22 cellular contexts compared by ENCODE assay signal in the genomic region with DNA sequence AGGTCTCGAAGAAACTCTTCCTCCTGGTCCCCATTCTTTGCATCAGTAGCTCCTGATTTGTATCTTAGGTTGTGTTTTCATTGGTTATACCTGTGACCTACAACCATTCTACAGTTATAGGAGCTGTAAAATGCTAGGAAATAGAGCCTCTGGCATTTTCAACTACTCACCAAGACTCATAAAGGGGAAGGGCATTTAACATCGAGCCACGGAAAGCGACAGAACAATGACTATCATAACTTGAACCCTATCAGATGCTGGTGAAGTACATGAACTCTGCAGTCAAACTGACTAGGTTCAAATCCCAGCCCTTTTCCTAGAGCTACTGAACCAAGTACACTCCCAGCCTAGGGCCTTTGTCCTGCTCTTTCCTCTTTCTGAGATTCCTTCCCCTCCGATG.
A peak's percentile ranks its signal among the peaks of the same experiment; 100 is the strongest.
DNase-seq lines count a peak whose midpoint lies in the region; ATAC-seq, FAIRE-seq and TF ChIP-seq lines count a peak whose summit lies in the region.
"Had no signal": no experiment of that assay in that cellular context is flagged by ENCODE, and none has a peak within 500 bp of the region (broad histone marks: within the 10 kb centered on the region; RNA-seq: fewer than 3 reads in every experiment).

No MANE protein-coding gene starts in this region.

- H3K4me1 ChIP-seq in Caco-2 (peaks cover 27% of the 10 kb centered on the region), pancreas (peaks cover 19 to 28% (median 24%) of the 10 kb centered on the region in 3 donors), mesenchymal stem cell (ENCODE audit: control insufficient read depth, insufficient read depth, low read depth, low read length) (no peaks in the 10 kb centered on the region)
- H3K4me1 ChIP-seq: SJSA1 had no signal

- no peak overlapping the region for H3K23ac ChIP-seq in mesenchymal stem cell (ENCODE audit: low read length in 2 of 2)

- H2BK120ac ChIP-seq in mesenchymal stem cell (ENCODE audit: low read depth, low read length): no peak overlapping the region

- H3K36me3 ChIP-seq in Caco-2 (ENCODE audit: control insufficient read depth, insufficient read depth, low read length) (no peaks in the 10 kb centered on the region), pancreas (no peaks in the 10 kb centered on the region), mesenchymal stem cell (ENCODE audit: control insufficient read depth in 1 of 2, insufficient read depth in 2 of 2, low read depth in 1 of 2, low read length in 2 of 2) (no peaks in the 10 kb centered on the region)
- H3K36me3 ChIP-seq: SJSA1 had no signal

- H3K9me3 Mint-ChIP-seq in Caco-2 (ENCODE audit: unreplicated experiment): peaks cover 50% of the 10 kb centered on the region
- H3K9me3 Mint-ChIP-seq in osteocyte (ENCODE audit: unreplicated experiment): peaks cover 12% of the 10 kb centered on the region

- intact Hi-C loops in Caco-2 (cut with micrococcal nuclease; ENCODE audit: unreplicated experiment): loop anchor here (5.0 kb wide), 1 partner anchor 66 kb away; no protein-coding TSS in a partner anchor
- intact Hi-C loops in left colon (cut with DNase I, micrococcal nuclease): no loop called here
- intact Hi-C loops in pancreas (cut with DNase I): no loop called here

- H3K36me3 Mint-ChIP-seq in Caco-2 (ENCODE audit: insufficient read depth, unreplicated experiment): peaks cover 8% of the 10 kb centered on the region
- peaks cover 4% of the 10 kb centered on the region for H3K36me3 Mint-ChIP-seq in osteocyte (ENCODE audit: unreplicated experiment)

- FAIRE-seq in colon (lab: Jason Lieb, UNC) (peak; percentile 24), pancreas (lab: Jason Lieb, UNC) (no peak)
- FAIRE-seq: D721Med, GM18507 had no signal

- H2BK12ac ChIP-seq in mesenchymal stem cell (ENCODE audit: low read length in 2 of 2): no peak overlapping the region

- WGBS in pancreas, 2 donors: 97 to 98% methylated on average over 5 of the region's 5 CpGs
- 94% methylated on average over 4 of the region's 5 CpGs for WGBS in mesenchymal stem cell

- POLR2A ChIA-PET in Caco-2 (lab: Charles Lee): no interaction called here

- no peak overlapping the region for H4K91ac ChIP-seq in mesenchymal stem cell (ENCODE audit: low read length)

- H3K4me1 Mint-ChIP-seq in Caco-2 (ENCODE audit: low read depth, unreplicated experiment) (peaks cover 29% of the 10 kb centered on the region), osteocyte (ENCODE audit: unreplicated experiment) (peaks cover 5% of the 10 kb centered on the region)

- no peak overlapping the region for H2AK5ac ChIP-seq in mesenchymal stem cell (ENCODE audit: low read length, severe bottlenecking)

- CTCF ChIA-PET in Caco-2 (lab: Charles Lee): no interaction called here

- no peak overlapping the region for H3K4me2 ChIP-seq in mesenchymal stem cell (ENCODE audit: low read length, poor library complexity, severe bottlenecking)

- DNase-seq in Caco-2 (no peak), left colon (no peak), pancreas (no peak), midbrain (lab: John Stamatoyannopoulos, UW) (no peak), mesenchymal stem cell (no peak), osteocyte (ENCODE audit: extremely low spot score, unreplicated experiment) (no peak)
- DNase-seq: H7, KBM-7, MV-4-11, NCI-H1105, NCI-H1436 treated with DMSO at 0.1 percent for 48 hours, NCI-H1930, NCI-H2107, NCI-H524, NCI-H774, Right ventricle myocardium superior, RPMI8226 had no signal

- no peak overlapping the region for H3K18ac ChIP-seq in mesenchymal stem cell (ENCODE audit: low read depth in 1 of 2, low read length in 2 of 2)

- H4K8ac ChIP-seq in mesenchymal stem cell (ENCODE audit: low read length): no peak overlapping the region

- H3K4ac ChIP-seq in mesenchymal stem cell (ENCODE audit: low read depth in 1 of 2, low read length in 2 of 2): no peak overlapping the region

- ATAC-seq in left colon (peak; percentile 68), pancreas (no peak), HG02678 (IDR thresholded peaks at IDR 0.05; ENCODE audit: unreplicated experiment) (no peak)

- no peak overlapping the region for H2BK5ac ChIP-seq in mesenchymal stem cell (ENCODE audit: low read depth, low read length, poor library complexity, severe bottlenecking)

- H3K9ac ChIP-seq in mesenchymal stem cell (ENCODE audit: low read length): no peak overlapping the region

- H3K27me3 ChIP-seq in Caco-2 (replicated peaks; ENCODE audit: control insufficient read depth, insufficient read depth, low read length) (no peaks in the 10 kb centered on the region), pancreas (no peaks in the 10 kb centered on the region), mesenchymal stem cell (ENCODE audit: control insufficient read depth in 1 of 2, insufficient read depth in 1 of 2, low read length in 2 of 2) (peaks cover 8 to 10% of the 10 kb centered on the region in 2 experiments)
- H3K27me3 ChIP-seq: SJSA1 had no signal

- peak overlapping the region; percentile 14 to 76 (median 48) for H3K27ac ChIP-seq in pancreas
- no peak overlapping the region for H3K27ac ChIP-seq in mesenchymal stem cell (ENCODE audit: low read length, poor library complexity, severe bottlenecking)
- H3K27ac ChIP-seq: SJSA1 had no signal

- TF ChIP-seq CTCF in Caco-2 (IDR thresholded peaks at IDR 0.05; ENCODE audit: insufficient read depth in 1 of 2, low read depth in 1 of 2, low read length in 1 of 2, severe bottlenecking in 1 of 2, unreplicated experiment in 1 of 2) (no peak), pancreas (IDR thresholded peaks at IDR 0.05) (no peak), osteocyte (IDR thresholded peaks at IDR 0.05) (no peak)

- no peak overlapping the region for H3K4me3 Mint-ChIP-seq in Caco-2 (ENCODE audit: unreplicated experiment)
- no peak overlapping the region for H3K4me3 Mint-ChIP-seq in osteocyte (ENCODE audit: unreplicated experiment)

- no peak overlapping the region for H2BK15ac ChIP-seq in mesenchymal stem cell (ENCODE audit: low read depth, poor library complexity, severe bottlenecking)

- H3K4me3 ChIP-seq in Caco-2 (ENCODE audit: low read depth, low read length): no peak overlapping the region
- no peak overlapping the region for H3K4me3 ChIP-seq in pancreas
- H3K4me3 ChIP-seq in mesenchymal stem cell (ENCODE audit: insufficient read depth in 1 of 2, low read depth in 1 of 2, low read length in 2 of 2): no peak overlapping the region
- H3K4me3 ChIP-seq: SJSA1 had no signal

- BruUV-seq in Caco-2 (replicated peaks; lab: Mats Ljungman, UMichigan): no TSS peak

- H3K79me1 ChIP-seq in mesenchymal stem cell (replicated peaks; ENCODE audit: low read length, poor library complexity, severe bottlenecking): no peaks in the 10 kb centered on the region

- H3K9me3 ChIP-seq in Caco-2 (no peaks in the 10 kb centered on the region), pancreas (no peaks in the 10 kb centered on the region), mesenchymal stem cell (ENCODE audit: control insufficient read depth, low read length) (peaks cover 26% of the 10 kb centered on the region)

- H3K27ac Mint-ChIP-seq in Caco-2 (ENCODE audit: unreplicated experiment) (peak overlapping the region; percentile 82), osteocyte (ENCODE audit: unreplicated experiment) (no peak overlapping the region)

- H3K27me3 Mint-ChIP-seq in Caco-2 (ENCODE audit: insufficient read depth, unreplicated experiment) (no peaks in the 10 kb centered on the region), osteocyte (ENCODE audit: unreplicated experiment) (peaks cover 11% of the 10 kb centered on the region)

- H3K14ac ChIP-seq in mesenchymal stem cell (ENCODE audit: low read length in 2 of 2): no peak overlapping the region

- no peak overlapping the region for H2AFZ ChIP-seq in mesenchymal stem cell (ENCODE audit: low read depth, low read length)
